Comparison of ENCODE assay signal across 1 cellular context in the genomic region with DNA sequence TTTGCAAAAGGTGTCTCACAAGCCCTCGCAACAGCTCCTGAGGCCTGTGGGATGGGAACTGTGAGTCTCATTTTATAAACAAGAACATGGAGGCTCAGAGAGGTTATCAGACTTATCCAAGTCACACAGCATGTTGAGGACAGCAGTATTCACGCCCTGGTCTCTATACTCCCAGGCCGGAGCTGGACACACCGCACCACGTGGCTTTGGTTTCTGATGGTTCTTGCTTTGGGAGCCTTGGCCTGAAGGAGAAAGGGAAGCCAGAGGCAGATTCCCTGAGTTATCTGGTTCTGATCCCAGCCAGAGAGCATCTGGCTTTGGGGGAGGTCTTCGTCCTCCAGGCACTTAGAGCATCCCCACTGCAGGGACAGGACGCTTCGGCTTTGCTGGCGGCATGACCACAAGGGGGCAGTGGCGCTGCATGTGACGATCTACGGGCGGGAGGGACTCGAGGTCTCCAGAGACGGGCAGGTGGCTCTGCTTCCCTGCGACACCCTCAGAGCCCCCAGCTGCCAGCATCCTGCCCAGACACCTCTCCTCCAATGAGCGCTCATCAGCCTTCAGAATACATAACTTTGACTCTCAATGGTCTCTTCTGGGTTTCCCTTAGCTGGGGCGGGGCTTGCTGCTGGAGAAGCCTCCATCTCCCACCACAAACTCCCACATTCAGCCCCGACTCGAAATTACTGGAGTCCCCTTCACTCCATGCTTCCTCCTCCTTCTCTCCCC.
TF ChIP-seq lines count a peak whose summit lies in the region.

No MANE protein-coding gene starts in this region.

TF ChIP-seq in endothelial cell of umbilical vein, 7 proteins besides CTCF, POLR2A, EP300 and RAD21 (continued from another document):
- no peak for TF ChIP-seq JUN (IDR thresholded peaks at IDR 0.05; ENCODE audit: borderline replicate concordance, insufficient read depth, insufficient read length, low read depth)
- TF ChIP-seq FOS (IDR thresholded peaks at IDR 0.05; ENCODE audit: borderline replicate concordance, insufficient read depth, low read length) = no peak
TF ChIP-seq in endothelial cell of umbilical vein: peak in this region for 0.
